ENCODE assay signal across 1 cellular context in the genomic region with DNA sequence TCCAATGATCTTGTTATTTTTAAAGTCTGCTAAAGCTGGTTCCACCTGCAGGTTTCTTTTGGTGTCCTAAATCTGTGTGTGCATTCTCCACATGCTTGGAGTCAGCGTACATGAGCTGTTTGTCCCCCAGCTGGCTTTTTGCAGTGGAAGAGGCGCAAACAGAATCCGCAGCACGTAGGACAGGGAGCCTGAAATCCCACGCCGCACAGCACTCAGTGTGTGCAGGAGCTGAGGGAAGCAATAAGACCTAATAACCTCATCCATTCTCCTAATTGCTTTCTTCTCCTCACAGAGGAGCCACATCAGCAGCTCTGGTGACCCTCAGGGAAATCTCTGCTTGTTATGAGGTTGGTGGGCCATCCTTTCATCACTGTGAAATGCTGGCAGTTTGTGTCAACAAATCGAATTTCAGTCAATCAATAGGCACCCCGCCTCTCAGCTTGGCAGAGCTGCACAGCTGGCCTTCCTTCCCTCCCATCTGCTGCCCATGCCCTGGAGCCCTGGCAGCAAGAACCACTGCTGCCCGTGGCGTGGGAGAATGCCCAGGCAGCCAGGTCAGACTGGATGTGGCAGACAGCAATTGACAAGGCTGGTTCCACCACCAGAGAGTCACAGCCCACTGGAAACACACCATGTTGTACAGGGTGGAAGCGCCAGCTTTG.
TF ChIP-seq lines count a peak whose summit lies in the region.

No MANE protein-coding gene starts in this region.

TF ChIP-seq in H1, 55 proteins besides CTCF, POLR2A, EP300 and RAD21:
- TF ChIP-seq SIN3A (conservative IDR thresholded peaks at IDR 0.05 in 1 of 2, IDR thresholded peaks at IDR 0.05 in 1 of 2; ENCODE audit: low read depth in 1 of 2, low read length in 2 of 2) (no peak), TCF12 (IDR thresholded peaks at IDR 0.05; ENCODE audit: low read depth, low read length) (no peak), RFX5 (IDR thresholded peaks at IDR 0.05; ENCODE audit: borderline replicate concordance, low read depth, low read length) (no peak), YY1 (IDR thresholded peaks at IDR 0.05; ENCODE audit: low read depth, low read length) (no peak), CHD1 (IDR thresholded peaks at IDR 0.05; ENCODE audit: low read depth, low read length) (no peak), POLR2AphosphoS5 (IDR thresholded peaks at IDR 0.05; ENCODE audit: low read depth, low read length) (no peak), PHF8 (conservative IDR thresholded peaks at IDR 0.05; ENCODE audit: low read depth, low read length) (no peak), KDM1A (IDR thresholded peaks at IDR 0.05; ENCODE audit: borderline replicate concordance, low read length) (no peak), JUND (IDR thresholded peaks at IDR 0.05; ENCODE audit: low read length) (no peak), TAF1 (IDR thresholded peaks at IDR 0.05; ENCODE audit: low read depth, low read length) (no peak), TEAD4 (IDR thresholded peaks at IDR 0.05; ENCODE audit: low read depth, low read length) (no peak), SRF (IDR thresholded peaks at IDR 0.05; ENCODE audit: low read depth, low read length) (no peak), RNF2 (IDR thresholded peaks at IDR 0.05; ENCODE audit: borderline replicate concordance, low read depth, low read length, missing control alignments, poor library complexity, severe bottlenecking) (no peak)
- TF ChIP-seq, protein P1, sequence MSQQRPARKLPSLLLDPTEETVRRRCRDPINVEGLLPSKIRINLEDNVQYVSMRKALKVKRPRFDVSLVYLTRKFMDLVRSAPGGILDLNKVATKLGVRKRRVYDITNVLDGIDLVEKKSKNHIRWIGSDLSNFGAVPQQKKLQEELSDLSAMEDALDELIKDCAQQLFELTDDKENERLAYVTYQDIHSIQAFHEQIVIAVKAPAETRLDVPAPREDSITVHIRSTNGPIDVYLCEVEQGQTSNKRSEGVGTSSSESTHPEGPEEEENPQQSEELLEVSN (IDR thresholded peaks at IDR 0.05), result no peak
